In the genomic region with DNA sequence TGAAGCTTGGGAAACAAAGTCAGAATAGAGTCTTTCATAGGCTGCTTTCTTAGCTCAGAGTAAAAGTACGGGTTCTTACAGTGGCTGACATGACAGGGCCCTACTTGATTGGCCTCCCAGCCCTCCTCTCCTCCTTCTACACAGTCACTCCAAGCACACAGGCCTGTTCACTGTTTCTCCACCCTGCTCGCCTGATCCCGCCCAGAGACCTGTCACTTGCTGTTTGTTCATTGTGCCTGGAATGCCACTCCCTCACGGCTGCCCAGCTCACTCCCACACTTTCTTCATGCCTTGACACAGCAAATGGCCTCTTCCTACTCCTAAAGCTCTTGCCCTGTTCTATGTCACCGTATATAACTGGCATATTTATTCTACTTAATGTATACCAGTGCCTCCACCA, we compare ENCODE assay signal across 14 cellular contexts.
A peak's percentile ranks its signal among the peaks of the same experiment; 100 is the strongest.
DNase-seq lines count a peak whose midpoint lies in the region; ATAC-seq and TF ChIP-seq lines count a peak whose summit lies in the region.
"Had no signal": no experiment of that assay in that cellular context is flagged by ENCODE, and none has a peak within 500 bp of the region (broad histone marks: within the 10 kb centered on the region; RNA-seq: fewer than 3 reads in every experiment).

No MANE protein-coding gene starts in this region.

- POLR2A ChIA-PET in activated CD4-positive, alpha-beta T cell treated with anti-CD3 and anti-CD28 coated beads, Interleukin-2, amount 10 ng/mL, durations not matched to agents 7 days and 5 days (lab: Charles Lee) = no interaction called here

- H3K4me1 Mint-ChIP-seq in activated CD4-positive, alpha-beta T cell treated with anti-CD3 and anti-CD28 coated beads, Interleukin-2, amount 10 ng/mL, durations not matched to agents 7 days and 5 days = peaks cover 42% of the 10 kb centered on the region
- H3K4me1 Mint-ChIP-seq in brain (peaks cover 80% of the 10 kb centered on the region), memory B cell (peaks cover 54% of the 10 kb centered on the region)

- CTCF ChIA-PET in activated CD4-positive, alpha-beta T cell treated with anti-CD3 and anti-CD28 coated beads, Interleukin-2, amount 10 ng/mL, durations not matched to agents 7 days and 5 days (lab: Charles Lee) = no interaction called here

- H3K27me3 Mint-ChIP-seq in activated CD4-positive, alpha-beta T cell treated with anti-CD3 and anti-CD28 coated beads, Interleukin-2, amount 10 ng/mL, durations not matched to agents 7 days and 5 days = no peaks in the 10 kb centered on the region
- H3K27me3 Mint-ChIP-seq in brain (no peaks in the 10 kb centered on the region), memory B cell (no peaks in the 10 kb centered on the region)

- no peaks in the 10 kb centered on the region for H3K9me3 Mint-ChIP-seq in activated CD4-positive, alpha-beta T cell treated with anti-CD3 and anti-CD28 coated beads, Interleukin-2, amount 10 ng/mL, durations not matched to agents 7 days and 5 days
- no peaks in the 10 kb centered on the region for H3K9me3 Mint-ChIP-seq in brain
- no peaks in the 10 kb centered on the region for H3K9me3 Mint-ChIP-seq in memory B cell

- ATAC-seq in memory B cell (ENCODE audit: low read depth) = no peak
- ATAC-seq: Panc1 had no signal

- TF ChIP-seq CTCF in brain (conservative IDR thresholded peaks at IDR 0.05) (no peak), WERI-Rb-1 (IDR thresholded peaks at IDR 0.05; ENCODE audit: low read depth, low read length) (no peak)

- H3K27me3 ChIP-seq in WERI-Rb-1 (ENCODE audit: insufficient read depth, low read depth, severe bottlenecking) = no peaks in the 10 kb centered on the region
- H3K27me3 ChIP-seq: heart left ventricle had no signal

- no peaks in the 10 kb centered on the region for H3K36me3 ChIP-seq in WERI-Rb-1
- H3K36me3 ChIP-seq: heart left ventricle had no signal

- H3K9me3 ChIP-seq in WERI-Rb-1 (ENCODE audit: severe bottlenecking) = no peaks in the 10 kb centered on the region
- H3K9me3 ChIP-seq: A549, heart left ventricle had no signal

- H3K27ac Mint-ChIP-seq in activated CD4-positive, alpha-beta T cell treated with anti-CD3 and anti-CD28 coated beads, Interleukin-2, amount 10 ng/mL, durations not matched to agents 7 days and 5 days = peak overlapping the region; percentile 0
- H3K27ac Mint-ChIP-seq in brain (peak overlapping the region in 4 of 5 experiments; percentile 4 to 70 (median 56)), memory B cell (peak overlapping the region; percentile 61)

- H3K27ac ChIP-seq in temporal lobe (ENCODE audit: low read depth, low read length) = peak overlapping the region; percentile 81
- no peak overlapping the region for H3K27ac ChIP-seq in WERI-Rb-1
- H3K27ac ChIP-seq: heart left ventricle had no signal

- H3K4me3 ChIP-seq in WERI-Rb-1 (ENCODE audit: low read depth, low read length) = no peak overlapping the region
- H3K4me3 ChIP-seq: A549, heart left ventricle had no signal

- DNase-seq in activated CD4-positive, alpha-beta T cell treated with anti-CD3 and anti-CD28 coated beads, Interleukin-2, amount 10 ng/mL, durations not matched to agents 7 days and 5 days = no peak
- no peak for DNase-seq in activated CD4-positive, alpha-beta T cell treated with anti-CD3 and anti-CD28 coated beads, Interleukin-2, amount 50 U/mL, for 48 hours
- no peak for DNase-seq in memory B cell (ENCODE audit: low spot score in 2 of 2)
- no peak for DNase-seq in DMS114 treated with DMSO at 0.1 percent for 48 hours (lab: John Stamatoyannopoulos, UW; ENCODE audit: unreplicated experiment)
- DNase-seq in WERI-Rb-1 = no peak
- DNase-seq in NCI-H1092 (lab: John Stamatoyannopoulos, UW) = no peak
- DNase-seq: activated CD4-positive, alpha-beta T cell treated with anti-CD3 and anti-CD28 coated beads for 4 hours; activated naive CD4-positive, alpha-beta T cell; midbrain had no signal

- no peak overlapping the region for H3K4me3 Mint-ChIP-seq in activated CD4-positive, alpha-beta T cell treated with anti-CD3 and anti-CD28 coated beads, Interleukin-2, amount 10 ng/mL, durations not matched to agents 7 days and 5 days
- H3K4me3 Mint-ChIP-seq in brain (no peak overlapping the region), memory B cell (no peak overlapping the region)

- H3K36me3 Mint-ChIP-seq in activated CD4-positive, alpha-beta T cell treated with anti-CD3 and anti-CD28 coated beads, Interleukin-2, amount 10 ng/mL, durations not matched to agents 7 days and 5 days (ENCODE audit: low read depth) = peaks cover 19% of the 10 kb centered on the region
- peaks cover 15% of the 10 kb centered on the region for H3K36me3 Mint-ChIP-seq in brain
- H3K36me3 Mint-ChIP-seq in memory B cell = peaks cover 11% of the 10 kb centered on the region

Comparison
In these comparisons a context has a peak if more than half of its experiments do, and no peak if none do; other contexts are left out.
1. H3K27ac Mint-ChIP-seq: peak in every context shown above with its lines; median percentile 61 in memory B cell; 56 in brain; 0 in activated CD4-positive, alpha-beta T cell treated with anti-CD3 and anti-CD28 coated beads, Interleukin-2, amount 10 ng/mL, durations not matched to agents 7 days and 5 days.